ENCODE assay signal across 1 cellular context in genomic region chr7:74134117-74134539, GRCh38.
A peak's percentile ranks its signal among the peaks of the same experiment; 100 is the strongest.
TF ChIP-seq lines count a peak whose summit lies in the region.

No MANE protein-coding gene starts in this region.

TF ChIP-seq in HepG2, 621 proteins besides CTCF, POLR2A, EP300 and RAD21:
- TF ChIP-seq ATM (IDR thresholded peaks at IDR 0.05; ENCODE audit: borderline replicate concordance) (no peak), GLMP (CRISPR knock-in tag; IDR thresholded peaks at IDR 0.05; ENCODE audit: borderline replicate concordance) (no peak), ZBTB33 (CRISPR knock-in tag; IDR thresholded peaks at IDR 0.05) (no peak), NFYB (CRISPR knock-in tag; IDR thresholded peaks at IDR 0.05) (no peak), ZNF18 (CRISPR knock-in tag; IDR thresholded peaks at IDR 0.05; ENCODE audit: insufficient replicate concordance) (no peak), ZNF251 (CRISPR knock-in tag; IDR thresholded peaks at IDR 0.05) (no peak), RARG (CRISPR knock-in tag; IDR thresholded peaks at IDR 0.05; ENCODE audit: low read depth) (no peak), HMG20A (CRISPR knock-in tag; IDR thresholded peaks at IDR 0.05; ENCODE audit: borderline replicate concordance) (no peak), LCORL (IDR thresholded peaks at IDR 0.05) (no peak), LCORL (CRISPR knock-in tag; IDR thresholded peaks at IDR 0.05) (no peak), ZNF30 (CRISPR knock-in tag; IDR thresholded peaks at IDR 0.05) (no peak), SRF (IDR thresholded peaks at IDR 0.05; ENCODE audit: low read depth, low read length) (peak; percentile 58; the same call in 1 of the 2 replicates), NFIC (IDR thresholded peaks at IDR 0.05; ENCODE audit: low read length) (no peak), ZNF121 (CRISPR knock-in tag; IDR thresholded peaks at IDR 0.05) (peak; percentile 63; the same call in 1 of the 2 replicates), ATF7 (IDR thresholded peaks at IDR 0.05) (no peak), ATF7 (CRISPR knock-in tag; IDR thresholded peaks at IDR 0.05) (no peak), MIXL1 (CRISPR knock-in tag; IDR thresholded peaks at IDR 0.05) (no peak), SOX13 (IDR thresholded peaks at IDR 0.05) (no peak), SOX13 (CRISPR knock-in tag; conservative IDR thresholded peaks at IDR 0.05 in 1 of 2, IDR thresholded peaks at IDR 0.05 in 1 of 2) (no peak), PREB (CRISPR knock-in tag; IDR thresholded peaks at IDR 0.05) (no peak)
TF ChIP-seq in HepG2: peak in this region for 2.
